Comparison of ENCODE assay signal across 8 cellular contexts in genomic region chr1:184973308-184974085, GRCh38. TPM values are rescaled to one million over a fixed set of nuclear protein-coding genes. Genes with fewer than 3 reads are reported as not detected.
A peak's percentile ranks its signal among the peaks of the same experiment; 100 is the strongest.
DNase-seq lines count a peak whose midpoint lies in the region; ATAC-seq and TF ChIP-seq lines count a peak whose summit lies in the region.

No MANE protein-coding gene starts in this region.

- ATAC-seq in GM18868 (IDR thresholded peaks at IDR 0.05; ENCODE audit: unreplicated experiment) (peak; percentile 54), HG03103 (IDR thresholded peaks at IDR 0.05; ENCODE audit: low read depth, unreplicated experiment) (peak; percentile 48)

- H3K4me3 ChIP-seq in AG09309 (ENCODE audit: control insufficient read depth, low read depth, low read length) (peak overlapping the region; percentile 64), epithelial cell of proximal tubule (ENCODE audit: low read depth, low read length) (peak overlapping the region; percentile 66), muscle layer of duodenum (ENCODE audit: low read depth in 1 of 2, low read length in 2 of 2) (peak overlapping the region; percentile 85 to 94)

- peaks cover 0 to 3% of the 10 kb centered on the region in 2 donors for H3K4me1 ChIP-seq in muscle layer of duodenum (ENCODE audit: control insufficient read depth in 1 of 2, insufficient read depth in 2 of 2, low read length in 2 of 2)

- no peak for DNase-seq in AG09309 (ENCODE audit: low read depth)
- DNase-seq in NCI-H69 (lab: John Stamatoyannopoulos, UW) = peak; percentile 77
- peak; percentile 42 for DNase-seq in activated CD8-positive, alpha-beta memory T cell treated with anti-CD3 and anti-CD28 coated beads, Interleukin-2, amount 50 U/mL, for 24 hours (ENCODE audit: extremely low read depth)
- no peak for DNase-seq in epithelial cell of proximal tubule (ENCODE audit: low read depth)
- DNase-seq in stimulated activated CD8-positive, alpha-beta memory T cell treated with anti-CD3 and anti-CD28 coated beads, Interleukin-7, amount 100 ng/mL, for 48 hours (ENCODE audit: extremely low read depth in 1 of 2, low read depth in 1 of 2) = peak; percentile 55 to 59

- H3K9me3 ChIP-seq in muscle layer of duodenum (ENCODE audit: control insufficient read depth in 1 of 2, low read length in 2 of 2) = no peaks in the 10 kb centered on the region

- no peaks in the 10 kb centered on the region for H3K27me3 ChIP-seq in muscle layer of duodenum (ENCODE audit: low read depth, low read length)

- TF ChIP-seq CTCF in AG09309 (IDR thresholded peaks at IDR 0.05; ENCODE audit: control insufficient read depth, insufficient read depth, low read depth, low read length, missing control alignments) = no peak
- no peak for TF ChIP-seq CTCF in epithelial cell of proximal tubule (conservative IDR thresholded peaks at IDR 0.05; ENCODE audit: low read depth, low read length)

- no peaks in the 10 kb centered on the region for H3K36me3 ChIP-seq in muscle layer of duodenum (ENCODE audit: control insufficient read depth in 1 of 2, insufficient read depth in 2 of 2, low read length in 2 of 2)

- peak overlapping the region; percentile 83 for H3K27ac ChIP-seq in muscle layer of duodenum (ENCODE audit: low read length)

RNA-seq across cellular contexts. Expression of gene NIBAN1, which starts 0.8 kb away (rescaled TPM):
- total RNA-seq in epithelial cell of proximal tubule = 26.2 and 32.9 TPM in 2 replicates

Comparison
In these comparisons a context has a peak if more than half of its experiments do, and no peak if none do; other contexts are left out.
1. DNase-seq: peak in NCI-H69 (single experiment), activated CD8-positive, alpha-beta memory T cell treated with anti-CD3 and anti-CD28 coated beads, Interleukin-2, amount 50 U/mL, for 24 hours (single experiment) and stimulated activated CD8-positive, alpha-beta memory T cell treated with anti-CD3 and anti-CD28 coated beads, Interleukin-7, amount 100 ng/mL, for 48 hours (2 of 2); none in AG09309 (single experiment) and epithelial cell of proximal tubule (single experiment).
2. Peak in every context shown above with its lines, with median percentiles within 50 percentile points of each other: H3K4me3 ChIP-seq.